8 cellular contexts compared by ENCODE assay signal in genomic region chr17:63773272-63774140, GRCh38. TPM values are rescaled to one million over a fixed set of nuclear protein-coding genes. Genes with fewer than 3 reads are reported as not detected.
DNase-seq lines count a peak whose midpoint lies in the region; ATAC-seq and TF ChIP-seq lines count a peak whose summit lies in the region.

Gene CCDC47 (minus strand): TSS chr17:63773597. CDS start chr17:63766175, 7,422 bp downstream.

- H3K36me3 ChIP-seq in suprapubic skin: peaks cover 11% of the 10 kb centered on the region

- H3K4me3 ChIP-seq in GM08714 (ENCODE audit: low read length) (peak within 1 kb of the TSS; percentile 100), suprapubic skin (peak within 1 kb of the TSS; percentile 78)

- no peaks in the 10 kb centered on the region for H3K9me3 ChIP-seq in suprapubic skin

- H3K27ac Mint-ChIP-seq in activated naive CD4-positive, alpha-beta T cell treated with anti-CD3 and anti-CD28 coated beads, Interleukin-2, amount 50 U/mL, for 72 hours: peak within 1 kb of the TSS; percentile 98 to 99

- TF ChIP-seq CTCF in suprapubic skin (IDR thresholded peaks at IDR 0.05): no peak

- peak; percentile 76 to 95 for TF ChIP-seq POLR2A in suprapubic skin (IDR thresholded peaks at IDR 0.05)

- H3K9me3 Mint-ChIP-seq in activated naive CD4-positive, alpha-beta T cell treated with anti-CD3 and anti-CD28 coated beads, Interleukin-2, amount 50 U/mL, for 72 hours: no peaks in the 10 kb centered on the region

- peaks cover 49% of the 10 kb centered on the region for H3K4me1 ChIP-seq in suprapubic skin

- peak; percentile 27 for TF ChIP-seq EP300 in suprapubic skin (IDR thresholded peaks at IDR 0.05)

- H3K27me3 ChIP-seq in suprapubic skin: no peaks in the 10 kb centered on the region

- ATAC-seq in HG02610 (IDR thresholded peaks at IDR 0.05; ENCODE audit: unreplicated experiment): peak; percentile 83
- ATAC-seq in activated naive CD4-positive, alpha-beta T cell treated with anti-CD3 and anti-CD28 coated beads, Interleukin-2, amount 50 U/mL, for 72 hours: peak; percentile 89 to 91

- H3K36me3 Mint-ChIP-seq in activated naive CD4-positive, alpha-beta T cell treated with anti-CD3 and anti-CD28 coated beads, Interleukin-2, amount 50 U/mL, for 72 hours: peaks cover 33 to 40% of the 10 kb centered on the region in 2 donors

- H3K27ac ChIP-seq in suprapubic skin: peak within 1 kb of the TSS; percentile 97

- WGBS in suprapubic skin: under 1% methylated on average over 39 of the region's 74 CpGs

- peak; percentile 99 for DNase-seq in NCI-H1092 treated with DMSO at 0.1 percent for 48 hours (lab: John Stamatoyannopoulos, UW)
- peak; percentile 97 for DNase-seq in SKM-1 (lab: John Stamatoyannopoulos, UW; ENCODE audit: unreplicated experiment)
- DNase-seq in activated naive CD4-positive, alpha-beta T cell treated with anti-CD3 and anti-CD28 coated beads, Interleukin-2, amount 50 U/mL, for 72 hours (ENCODE audit: low spot score in 2 of 2): peak; percentile 98 to 99
- DNase-seq in globus pallidus (ENCODE audit: low spot score): peak; percentile 100
- DNase-seq in nucleus accumbens (lab: John Stamatoyannopoulos, UW): peak; percentile 86 to 100 (median 99)
- peak; percentile 99 for DNase-seq in suprapubic skin (ENCODE audit: low spot score in 2 of 2)

RNA-seq across cellular contexts. Expression of gene CCDC47, which starts in this region (rescaled TPM):
- 10 to 100 TPM; 53.8 to 75.7 TPM for total RNA-seq in activated naive CD4-positive, alpha-beta T cell treated with anti-CD3 and anti-CD28 coated beads, Interleukin-2, amount 50 U/mL, for 72 hours
- total RNA-seq in suprapubic skin: 10 to 100 TPM; 48.1 to 70.0 (median 62.9) TPM

Comparison
In these comparisons a context has a peak if more than half of its experiments do, and no peak if none do; other contexts are left out.
1. Peak in every context shown above with its lines: DNase-seq, ATAC-seq, H3K4me3 ChIP-seq and H3K27ac ChIP-seq.